ENCODE assay signal across 16 cellular contexts in the genomic region with DNA sequence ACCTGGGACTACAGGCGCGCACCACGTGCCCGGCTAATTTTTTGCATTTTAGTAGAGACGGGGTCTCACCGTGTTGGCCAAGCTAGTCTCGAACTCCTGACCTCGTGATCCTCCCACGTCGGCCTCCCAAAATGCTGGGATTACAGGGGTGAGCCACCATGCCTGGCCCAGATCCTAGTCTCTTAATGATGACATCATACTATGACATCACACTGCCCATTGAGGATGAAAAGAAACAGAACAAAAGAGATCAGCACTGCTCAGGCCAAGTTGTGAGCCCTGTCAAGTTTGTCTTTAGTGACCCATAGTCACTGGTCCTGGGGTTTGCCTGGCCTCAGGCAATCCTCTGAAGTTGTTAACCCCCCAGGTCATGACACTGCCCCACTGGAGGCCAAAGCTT. TPM values are rescaled to one million over a fixed set of nuclear protein-coding genes. Genes with fewer than 3 reads are reported as not detected.
DNase-seq lines count a peak whose midpoint lies in the region; ATAC-seq, FAIRE-seq and TF ChIP-seq lines count a peak whose summit lies in the region.
"Had no signal": no experiment of that assay in that cellular context is flagged by ENCODE, and none has a peak within 500 bp of the region (broad histone marks: within the 10 kb centered on the region; RNA-seq: fewer than 3 reads in every experiment).

No MANE protein-coding gene starts in this region.

- no peak for TF ChIP-seq EP300 in Ishikawa (IDR thresholded peaks at IDR 0.05; ENCODE audit: borderline replicate concordance)
- TF ChIP-seq EP300 in GM12878 (IDR thresholded peaks at IDR 0.05; ENCODE audit: borderline replicate concordance in 1 of 2, control insufficient read depth in 1 of 2, low read depth in 2 of 2, low read length in 2 of 2): no peak

- dilution Hi-C loops in endothelial cell of umbilical vein (cut with MboI; ENCODE audit: extremely low pct_ligation_motif_present, low sequenced_read_pairs): no loop called here

- in situ Hi-C loops in GM12878 (cut with MboI): no loop called here

- H3K27me3 ChIP-seq in GM12878 (replicated peaks in 1 of 2; ENCODE audit: control insufficient read depth in 2 of 2, insufficient read depth in 2 of 2, low read length in 1 of 2): peaks cover 0 to 2% of the 10 kb centered on the region in 2 experiments; a peak in 1 of 4 replicates
- no peaks in the 10 kb centered on the region for H3K27me3 ChIP-seq in endothelial cell of umbilical vein (ENCODE audit: control insufficient read depth in 2 of 2, insufficient read depth in 2 of 2, low read length in 2 of 2)

- no peaks in the 10 kb centered on the region for H4K20me1 ChIP-seq in GM12878 (ENCODE audit: control insufficient read depth, insufficient read depth)
- no peaks in the 10 kb centered on the region for H4K20me1 ChIP-seq in endothelial cell of umbilical vein (replicated peaks; ENCODE audit: control insufficient read depth, extremely low read depth, insufficient read depth, low read length)

- peaks cover 27% of the 10 kb centered on the region for H3K27me3 Mint-ChIP-seq in HFFc6 (ENCODE audit: insufficient read depth)

- H3K36me3 ChIP-seq in GM12878 (ENCODE audit: control insufficient read depth in 2 of 2, insufficient read depth in 2 of 2, low read length in 1 of 2): no peaks in the 10 kb centered on the region
- no peaks in the 10 kb centered on the region for H3K36me3 ChIP-seq in endothelial cell of umbilical vein (ENCODE audit: control insufficient read depth in 2 of 2, extremely low read depth in 1 of 2, insufficient read depth in 2 of 2, low read length in 2 of 2)
- H3K36me3 ChIP-seq: BE2C had no signal

- H3K9me3 ChIP-seq in GM12878 (replicated peaks; ENCODE audit: control insufficient read depth, insufficient read depth, low read length): no peaks in the 10 kb centered on the region
- no peaks in the 10 kb centered on the region for H3K9me3 ChIP-seq in endothelial cell of umbilical vein (replicated peaks; ENCODE audit: control insufficient read depth, insufficient read depth, low read length)
- H3K9me3 ChIP-seq: A549, BE2C had no signal

- no peaks in the 10 kb centered on the region for H3K4me1 Mint-ChIP-seq in HFFc6 (ENCODE audit: low read depth)

- no peak for TF ChIP-seq RAD21 in Ishikawa (IDR thresholded peaks at IDR 0.05; ENCODE audit: low read depth)
- TF ChIP-seq RAD21 in GM12878 (IDR thresholded peaks at IDR 0.05; ENCODE audit: insufficient read depth, low read depth, low read length): no peak

- no peak for TF ChIP-seq CTCF in GM12878 (IDR thresholded peaks at IDR 0.05 in 2 of 3, conservative IDR thresholded peaks at IDR 0.05 in 1 of 3; ENCODE audit: control insufficient read depth in 2 of 3, extremely low read depth in 1 of 3, insufficient read depth in 1 of 3, low read depth in 3 of 3, low read length in 3 of 3)
- no peak for TF ChIP-seq CTCF in endothelial cell of umbilical vein (IDR thresholded peaks at IDR 0.05; ENCODE audit: extremely low read depth in 1 of 2, insufficient read depth in 1 of 2, low read depth in 1 of 2, low read length in 2 of 2)
- TF ChIP-seq CTCF in HFFc6 (IDR thresholded peaks at IDR 0.05): no peak

- H3K4me3 ChIP-seq in GM12878 (no peak overlapping the region), endothelial cell of umbilical vein (replicated peaks in 1 of 3; ENCODE audit: insufficient read depth in 1 of 3, low read depth in 1 of 3, low read length in 3 of 3) (no peak overlapping the region)
- H3K4me3 ChIP-seq: A549 had no signal

- H3K4me2 ChIP-seq in GM12878 (ENCODE audit: control insufficient read depth, insufficient read depth) (no peak overlapping the region), endothelial cell of umbilical vein (ENCODE audit: insufficient read depth, low read length) (no peak overlapping the region)
- H3K4me2 ChIP-seq: A549 had no signal

- SMC1A ChIA-PET in GM12878 (lab: Charles Lee; ENCODE audit: uncharacterized antibody, unreplicated experiment): interaction anchor here (1.1 kb wide), 1 partner anchor 15 kb away, joined by 4 read pairs; no protein-coding TSS in a partner anchor

- no peak for ATAC-seq in GM12878

- FAIRE-seq in GM12878 (lab: Jason Lieb, UNC) (no peak), endothelial cell of umbilical vein (lab: Jason Lieb, UNC) (no peak)
- FAIRE-seq: A549, GM12892, GM19239 had no signal

- DNase-seq in GM12878 (ENCODE audit: low read depth, low spot score): no peak
- DNase-seq in endothelial cell of umbilical vein (ENCODE audit: low read depth, low spot score): no peak
- no peak for DNase-seq in NCI-H345 (lab: John Stamatoyannopoulos, UW)
- DNase-seq in activated CD8-positive, alpha-beta memory T cell treated with anti-CD3 and anti-CD28 coated beads, Interleukin-2, amount 50 U/mL, for 4 hours: no peak
- no peak for DNase-seq in HFFc6
- DNase-seq: BE2C; CD4-positive, alpha-beta memory T cell; DMS79; HCEC 1CT; IMR-90 had no signal

- POLR2A ChIA-PET in GM12878 (lab: Charles Lee) (no interaction called here), endothelial cell of umbilical vein (lab: Charles Lee) (no interaction called here)

- no peak for TF ChIP-seq POLR2A in GM12878 (IDR thresholded peaks at IDR 0.05; ENCODE audit: low read depth, low read length)
- TF ChIP-seq POLR2A in endothelial cell of umbilical vein (IDR thresholded peaks at IDR 0.05; ENCODE audit: low read depth, low read length): no peak

- CTCF ChIA-PET in GM12878 (lab: Yijun Ruan, JAX): interaction anchor here (0.8 kb wide), 1 partner anchor 9 kb away, joined by 3 read pairs; no protein-coding TSS in a partner anchor
- CTCF ChIA-PET in endothelial cell of umbilical vein (lab: Charles Lee): interaction anchor here (1.0 kb wide), 1 partner anchor 10 kb away, joined by 3 read pairs; no protein-coding TSS in a partner anchor

- H3K9ac ChIP-seq in GM12878 (ENCODE audit: control insufficient read depth, insufficient read depth, low read length) (no peak overlapping the region), endothelial cell of umbilical vein (replicated peaks; ENCODE audit: extremely low read depth, insufficient read depth, low read length) (no peak overlapping the region)

- intact Hi-C loops in GM12878 (cut with micrococcal nuclease; ENCODE audit: unreplicated experiment) (no loop called here), endothelial cell of umbilical vein (cut with micrococcal nuclease) (no loop called here)

- no peak overlapping the region for H3K4me3 Mint-ChIP-seq in HFFc6
- H3K4me3 Mint-ChIP-seq: CD4-positive, alpha-beta memory T cell had no signal

- H3K79me2 ChIP-seq in GM12878 (ENCODE audit: control insufficient read depth, insufficient read depth, low read length): no peaks in the 10 kb centered on the region
- no peaks in the 10 kb centered on the region for H3K79me2 ChIP-seq in endothelial cell of umbilical vein (ENCODE audit: control insufficient read depth, insufficient read depth, low read length)

- no peak overlapping the region for H2AFZ ChIP-seq in GM12878 (ENCODE audit: control insufficient read depth, low read depth, low read length)
- H2AFZ ChIP-seq in endothelial cell of umbilical vein (ENCODE audit: low read depth, low read length): no peak overlapping the region

- no peaks in the 10 kb centered on the region for H3K9me3 Mint-ChIP-seq in HFFc6
- H3K9me3 Mint-ChIP-seq: CD4-positive, alpha-beta memory T cell had no signal

- WGBS in GM12878 (ENCODE audit: insufficient coverage, insufficient replicate concordance, low lambda C conversion rate, missing lambda C conversion rate): 85% methylated on average over 10 of the region's 10 CpGs

- no peaks in the 10 kb centered on the region for H3K4me1 ChIP-seq in GM12878 (ENCODE audit: control insufficient read depth, insufficient read depth, low read length)
- H3K4me1 ChIP-seq in endothelial cell of umbilical vein (ENCODE audit: control insufficient read depth, extremely low read depth, insufficient read depth, low read length): no peaks in the 10 kb centered on the region
- H3K4me1 ChIP-seq: BE2C had no signal

- H3K9me1 ChIP-seq in endothelial cell of umbilical vein (replicated peaks; ENCODE audit: control insufficient read depth, extremely low read depth, insufficient read depth, low read length): no peaks in the 10 kb centered on the region

- RAD21 ChIA-PET in GM12878 (lab: Charles Lee; ENCODE audit: unreplicated experiment): no interaction called here

- no peak overlapping the region for H3K27ac Mint-ChIP-seq in HFFc6
- H3K27ac Mint-ChIP-seq: CD4-positive, alpha-beta memory T cell had no signal

- H3K27ac ChIP-seq in GM12878 (ENCODE audit: control insufficient read depth, insufficient read depth) (no peak overlapping the region), endothelial cell of umbilical vein (ENCODE audit: insufficient read depth, low read depth, low read length) (no peak overlapping the region)
- H3K27ac ChIP-seq: C4-2B had no signal

- H3K36me3 Mint-ChIP-seq in HFFc6 (ENCODE audit: low read depth): no peaks in the 10 kb centered on the region
- H3K36me3 Mint-ChIP-seq: CD4-positive, alpha-beta memory T cell had no signal

- BruUV-seq in GM12878 (replicated peaks; lab: Mats Ljungman, UMichigan) (no TSS peak), endothelial cell of umbilical vein (replicated peaks; lab: Mats Ljungman, UMichigan) (no TSS peak)

RNA-seq across cellular contexts. Expression of a gene that starts 21.3 kb away (rescaled TPM):
- total RNA-seq in GM12878 (2013; cell fraction: nucleolus; rRNA removed): not detected in 2 replicates
- total RNA-seq in GM12878 (2014; rRNA removed) (not detected in 2 replicates), GM12878 (2014; rRNA removed; fragmentation: Illumina TruSeq; extraction: Trizol) (not detected in 2 replicates), GM12878 (2021) (not detected in 2 replicates), endothelial cell of umbilical vein (0.21 TPM in 1 of 2 replicates, not detected in the other)
- not detected for polyA plus RNA-seq in GM12878 (2011; ENCODE audit: low read depth)
- polyA plus RNA-seq in GM12878 (2011; rRNA removed) (0.04 TPM in 1 of 2 replicates, not detected in the other), GM12878 (2014; fragmentation: Illumina TruSeq; extraction: Trizol) (not detected in 2 replicates), GM12878 (2014; fragmentation: Nextera tagmentation; extraction: Ambion mirVana) (not detected), GM12878 (2014; rRNA removed) (not detected in 2 replicates), GM12878 (2016; fragmentation: Nextera tagmentation; extraction: Ambion mirVana) (not detected), endothelial cell of umbilical vein (0.77 and 0.89 TPM in 2 replicates)
- 0.03 TPM in 1 of 2 replicates, not detected in the other for polyA plus RNA-seq in GM12878 (2011; cell fraction: cytosol; rRNA removed)
- not detected in 2 replicates for polyA plus RNA-seq in GM12878 (2011; cell fraction: nucleus; rRNA removed)
- polyA plus RNA-seq in GM12878 (2012): not detected in 2 replicates
- polyA minus RNA-seq in GM12878 (2011; rRNA and poly(A)+ RNA removed): not detected in 2 replicates
- polyA minus RNA-seq in GM12878 (2011; cell fraction: cytosol; rRNA and poly(A)+ RNA removed): not detected in 2 replicates
- not detected in 2 replicates for polyA minus RNA-seq in GM12878 (2011; cell fraction: nucleus; rRNA and poly(A)+ RNA removed)
- 0.54 and 0.56 TPM in 2 replicates for polyA plus RNA-seq in endothelial cell of umbilical vein (2011; cell fraction: cytosol; rRNA removed)
- polyA plus RNA-seq in endothelial cell of umbilical vein (2011; cell fraction: nucleus; rRNA removed): 0.62 and 0.69 TPM in 2 replicates
- 0.46 and 0.98 TPM in 2 replicates for polyA plus RNA-seq in endothelial cell of umbilical vein (2012)
- 0.17 and 0.53 TPM in 2 replicates for polyA minus RNA-seq in endothelial cell of umbilical vein
- polyA minus RNA-seq in endothelial cell of umbilical vein (2011; cell fraction: cytosol; rRNA and poly(A)+ RNA removed): not detected
- polyA minus RNA-seq in endothelial cell of umbilical vein (2011; cell fraction: nucleus; rRNA and poly(A)+ RNA removed): 1.2 and 1.5 TPM in 2 replicates
- total RNA-seq in HFFc6 (2021; fragmentation: NEBNext Ultra II Directional; extraction: Animal tissue kit (Norgen Biotek cat#: 25700)): under 1 TPM; 0.17 to 0.57 (median 0.38) TPM
- total RNA-seq: CD4-positive, alpha-beta memory T cell; H4 had no signal
- polyA plus RNA-seq: CD4-positive, alpha-beta memory T cell had no signal
